ENCODE assay signal across 1 cellular context in the genomic region with DNA sequence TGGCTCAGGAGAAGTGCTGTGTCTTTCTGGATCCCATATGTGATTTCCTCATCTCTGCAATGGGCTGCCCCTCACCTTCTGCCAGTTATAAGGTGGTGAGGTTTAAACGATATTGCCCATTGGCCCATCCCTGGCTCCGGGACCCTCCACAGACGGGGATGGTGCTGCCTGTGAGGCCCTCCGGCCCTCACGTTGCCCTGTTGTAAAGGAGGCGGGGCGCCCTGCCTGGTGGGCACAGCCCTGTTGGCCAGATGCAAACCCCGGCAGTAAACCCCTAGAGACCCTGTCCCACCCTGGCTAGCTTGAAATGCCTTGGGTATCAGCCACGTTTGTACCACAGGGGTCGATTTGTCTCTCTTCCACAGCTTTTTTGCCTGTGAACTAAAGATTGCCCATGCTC.
TF ChIP-seq lines count a peak whose summit lies in the region.

No MANE protein-coding gene starts in this region.

TF ChIP-seq in H1, 55 proteins besides CTCF, POLR2A, EP300 and RAD21:
- no peak for TF ChIP-seq SAP30 (IDR thresholded peaks at IDR 0.05; ENCODE audit: insufficient read depth, insufficient replicate concordance, low read length)
- TF ChIP-seq, protein P1, sequence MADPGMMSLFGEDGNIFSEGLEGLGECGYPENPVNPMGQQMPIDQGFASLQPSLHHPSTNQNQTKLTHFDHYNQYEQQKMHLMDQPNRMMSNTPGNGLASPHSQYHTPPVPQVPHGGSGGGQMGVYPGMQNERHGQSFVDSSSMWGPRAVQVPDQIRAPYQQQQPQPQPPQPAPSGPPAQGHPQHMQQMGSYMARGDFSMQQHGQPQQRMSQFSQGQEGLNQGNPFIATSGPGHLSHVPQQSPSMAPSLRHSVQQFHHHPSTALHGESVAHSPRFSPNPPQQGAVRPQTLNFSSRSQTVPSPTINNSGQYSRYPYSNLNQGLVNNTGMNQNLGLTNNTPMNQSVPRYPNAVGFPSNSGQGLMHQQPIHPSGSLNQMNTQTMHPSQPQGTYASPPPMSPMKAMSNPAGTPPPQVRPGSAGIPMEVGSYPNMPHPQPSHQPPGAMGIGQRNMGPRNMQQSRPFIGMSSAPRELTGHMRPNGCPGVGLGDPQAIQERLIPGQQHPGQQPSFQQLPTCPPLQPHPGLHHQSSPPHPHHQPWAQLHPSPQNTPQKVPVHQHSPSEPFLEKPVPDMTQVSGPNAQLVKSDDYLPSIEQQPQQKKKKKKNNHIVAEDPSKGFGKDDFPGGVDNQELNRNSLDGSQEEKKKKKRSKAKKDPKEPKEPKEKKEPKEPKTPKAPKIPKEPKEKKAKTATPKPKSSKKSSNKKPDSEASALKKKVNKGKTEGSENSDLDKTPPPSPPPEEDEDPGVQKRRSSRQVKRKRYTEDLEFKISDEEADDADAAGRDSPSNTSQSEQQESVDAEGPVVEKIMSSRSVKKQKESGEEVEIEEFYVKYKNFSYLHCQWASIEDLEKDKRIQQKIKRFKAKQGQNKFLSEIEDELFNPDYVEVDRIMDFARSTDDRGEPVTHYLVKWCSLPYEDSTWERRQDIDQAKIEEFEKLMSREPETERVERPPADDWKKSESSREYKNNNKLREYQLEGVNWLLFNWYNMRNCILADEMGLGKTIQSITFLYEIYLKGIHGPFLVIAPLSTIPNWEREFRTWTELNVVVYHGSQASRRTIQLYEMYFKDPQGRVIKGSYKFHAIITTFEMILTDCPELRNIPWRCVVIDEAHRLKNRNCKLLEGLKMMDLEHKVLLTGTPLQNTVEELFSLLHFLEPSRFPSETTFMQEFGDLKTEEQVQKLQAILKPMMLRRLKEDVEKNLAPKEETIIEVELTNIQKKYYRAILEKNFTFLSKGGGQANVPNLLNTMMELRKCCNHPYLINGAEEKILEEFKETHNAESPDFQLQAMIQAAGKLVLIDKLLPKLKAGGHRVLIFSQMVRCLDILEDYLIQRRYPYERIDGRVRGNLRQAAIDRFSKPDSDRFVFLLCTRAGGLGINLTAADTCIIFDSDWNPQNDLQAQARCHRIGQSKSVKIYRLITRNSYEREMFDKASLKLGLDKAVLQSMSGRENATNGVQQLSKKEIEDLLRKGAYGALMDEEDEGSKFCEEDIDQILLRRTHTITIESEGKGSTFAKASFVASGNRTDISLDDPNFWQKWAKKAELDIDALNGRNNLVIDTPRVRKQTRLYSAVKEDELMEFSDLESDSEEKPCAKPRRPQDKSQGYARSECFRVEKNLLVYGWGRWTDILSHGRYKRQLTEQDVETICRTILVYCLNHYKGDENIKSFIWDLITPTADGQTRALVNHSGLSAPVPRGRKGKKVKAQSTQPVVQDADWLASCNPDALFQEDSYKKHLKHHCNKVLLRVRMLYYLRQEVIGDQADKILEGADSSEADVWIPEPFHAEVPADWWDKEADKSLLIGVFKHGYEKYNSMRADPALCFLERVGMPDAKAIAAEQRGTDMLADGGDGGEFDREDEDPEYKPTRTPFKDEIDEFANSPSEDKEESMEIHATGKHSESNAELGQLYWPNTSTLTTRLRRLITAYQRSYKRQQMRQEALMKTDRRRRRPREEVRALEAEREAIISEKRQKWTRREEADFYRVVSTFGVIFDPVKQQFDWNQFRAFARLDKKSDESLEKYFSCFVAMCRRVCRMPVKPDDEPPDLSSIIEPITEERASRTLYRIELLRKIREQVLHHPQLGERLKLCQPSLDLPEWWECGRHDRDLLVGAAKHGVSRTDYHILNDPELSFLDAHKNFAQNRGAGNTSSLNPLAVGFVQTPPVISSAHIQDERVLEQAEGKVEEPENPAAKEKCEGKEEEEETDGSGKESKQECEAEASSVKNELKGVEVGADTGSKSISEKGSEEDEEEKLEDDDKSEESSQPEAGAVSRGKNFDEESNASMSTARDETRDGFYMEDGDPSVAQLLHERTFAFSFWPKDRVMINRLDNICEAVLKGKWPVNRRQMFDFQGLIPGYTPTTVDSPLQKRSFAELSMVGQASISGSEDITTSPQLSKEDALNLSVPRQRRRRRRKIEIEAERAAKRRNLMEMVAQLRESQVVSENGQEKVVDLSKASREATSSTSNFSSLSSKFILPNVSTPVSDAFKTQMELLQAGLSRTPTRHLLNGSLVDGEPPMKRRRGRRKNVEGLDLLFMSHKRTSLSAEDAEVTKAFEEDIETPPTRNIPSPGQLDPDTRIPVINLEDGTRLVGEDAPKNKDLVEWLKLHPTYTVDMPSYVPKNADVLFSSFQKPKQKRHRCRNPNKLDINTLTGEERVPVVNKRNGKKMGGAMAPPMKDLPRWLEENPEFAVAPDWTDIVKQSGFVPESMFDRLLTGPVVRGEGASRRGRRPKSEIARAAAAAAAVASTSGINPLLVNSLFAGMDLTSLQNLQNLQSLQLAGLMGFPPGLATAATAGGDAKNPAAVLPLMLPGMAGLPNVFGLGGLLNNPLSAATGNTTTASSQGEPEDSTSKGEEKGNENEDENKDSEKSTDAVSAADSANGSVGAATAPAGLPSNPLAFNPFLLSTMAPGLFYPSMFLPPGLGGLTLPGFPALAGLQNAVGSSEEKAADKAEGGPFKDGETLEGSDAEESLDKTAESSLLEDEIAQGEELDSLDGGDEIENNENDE (IDR thresholded peaks at IDR 0.05; ENCODE audit: insufficient replicate concordance, low read length), result no peak
- no peak for TF ChIP-seq KDM4A (IDR thresholded peaks at IDR 0.05; ENCODE audit: low read depth, low read length, severe bottlenecking)
- no peak for TF ChIP-seq RXRA (IDR thresholded peaks at IDR 0.05; ENCODE audit: insufficient read depth, low read depth, low read length)
- TF ChIP-seq, protein P2, sequence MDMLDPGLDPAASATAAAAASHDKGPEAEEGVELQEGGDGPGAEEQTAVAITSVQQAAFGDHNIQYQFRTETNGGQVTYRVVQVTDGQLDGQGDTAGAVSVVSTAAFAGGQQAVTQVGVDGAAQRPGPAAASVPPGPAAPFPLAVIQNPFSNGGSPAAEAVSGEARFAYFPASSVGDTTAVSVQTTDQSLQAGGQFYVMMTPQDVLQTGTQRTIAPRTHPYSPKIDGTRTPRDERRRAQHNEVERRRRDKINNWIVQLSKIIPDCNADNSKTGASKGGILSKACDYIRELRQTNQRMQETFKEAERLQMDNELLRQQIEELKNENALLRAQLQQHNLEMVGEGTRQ (IDR thresholded peaks at IDR 0.05; ENCODE audit: low read length), result no peak
- TF ChIP-seq BACH1 (IDR thresholded peaks at IDR 0.05; ENCODE audit: low read length), result no peak
- no peak for TF ChIP-seq KDM5A (IDR thresholded peaks at IDR 0.05; ENCODE audit: low read length)
- TF ChIP-seq, protein P3, sequence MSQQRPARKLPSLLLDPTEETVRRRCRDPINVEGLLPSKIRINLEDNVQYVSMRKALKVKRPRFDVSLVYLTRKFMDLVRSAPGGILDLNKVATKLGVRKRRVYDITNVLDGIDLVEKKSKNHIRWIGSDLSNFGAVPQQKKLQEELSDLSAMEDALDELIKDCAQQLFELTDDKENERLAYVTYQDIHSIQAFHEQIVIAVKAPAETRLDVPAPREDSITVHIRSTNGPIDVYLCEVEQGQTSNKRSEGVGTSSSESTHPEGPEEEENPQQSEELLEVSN (IDR thresholded peaks at IDR 0.05), result no peak
- TF ChIP-seq TAF1 (IDR thresholded peaks at IDR 0.05; ENCODE audit: low read depth, low read length), result no peak
- TF ChIP-seq CBX5 (IDR thresholded peaks at IDR 0.05; ENCODE audit: low read depth, low read length), result no peak
- no peak for TF ChIP-seq FOSL1 (IDR thresholded peaks at IDR 0.05; ENCODE audit: insufficient read depth, low read depth, low read length)
- no peak for TF ChIP-seq EGR1 (IDR thresholded peaks at IDR 0.05; ENCODE audit: borderline replicate concordance, low read depth, low read length)
- TF ChIP-seq CTBP2 (IDR thresholded peaks at IDR 0.05; ENCODE audit: borderline replicate concordance, insufficient read depth, insufficient read length, low read length), result no peak
- TF ChIP-seq CREB1 (IDR thresholded peaks at IDR 0.05), result no peak
- TF ChIP-seq GTF2F1 (IDR thresholded peaks at IDR 0.05; ENCODE audit: borderline replicate concordance, low read depth, low read length), result no peak
- TF ChIP-seq POLR2AphosphoS5 (IDR thresholded peaks at IDR 0.05; ENCODE audit: low read depth, low read length), result no peak
